ENCODE assay signal across 1 cellular context in genomic region chr7:101880536-101881443, GRCh38.
TF ChIP-seq lines count a peak whose summit lies in the region.

No MANE protein-coding gene starts in this region.

TF ChIP-seq in K562, 482 proteins besides CTCF, POLR2A, EP300 and RAD21 (continued from another document and continues in another):
- no peak for TF ChIP-seq TRIM25 (IDR thresholded peaks at IDR 0.05; ENCODE audit: borderline replicate concordance)
- no peak for TF ChIP-seq CREM (IDR thresholded peaks at IDR 0.05; ENCODE audit: low read depth)
- no peak for TF ChIP-seq MLX (CRISPR knock-in tag; conservative IDR thresholded peaks at IDR 0.05)
- TF ChIP-seq KAT2B (IDR thresholded peaks at IDR 0.05; ENCODE audit: low read depth, low read length), result no peak
- TF ChIP-seq MEIS2 (IDR thresholded peaks at IDR 0.05; ENCODE audit: partially characterized antibody), result peak; percentile 78
- no peak for TF ChIP-seq ZHX1 (conservative IDR thresholded peaks at IDR 0.05; ENCODE audit: low read length)
- TF ChIP-seq ZNF316 (IDR thresholded peaks at IDR 0.05), result peak; percentile 63
- peak; percentile 45; the same call in 1 of the 2 replicates for TF ChIP-seq C11orf30 (IDR thresholded peaks at IDR 0.05; ENCODE audit: low read depth)
- TF ChIP-seq SRSF1 (IDR thresholded peaks at IDR 0.05; ENCODE audit: low read depth, low read length), result no peak
- TF ChIP-seq ZNF76 (CRISPR knock-in tag; IDR thresholded peaks at IDR 0.05; ENCODE audit: borderline replicate concordance), result no peak
- TF ChIP-seq GTF2E2 (tag; IDR thresholded peaks at IDR 0.05), result no peak
- TF ChIP-seq SMAD3 (CRISPR knock-in tag; conservative IDR thresholded peaks at IDR 0.05), result no peak
- TF ChIP-seq ELF4 (CRISPR knock-in tag; IDR thresholded peaks at IDR 0.05), result no peak
- no peak for TF ChIP-seq CC2D1A (IDR thresholded peaks at IDR 0.05)
- no peak for TF ChIP-seq ZNF134 (CRISPR knock-in tag; conservative IDR thresholded peaks at IDR 0.05)
- TF ChIP-seq TEAD2 (tag; IDR thresholded peaks at IDR 0.05), result no peak
- no peak for TF ChIP-seq BRD4 (IDR thresholded peaks at IDR 0.05)
- no peak for TF ChIP-seq BCLAF1 (IDR thresholded peaks at IDR 0.05; ENCODE audit: borderline replicate concordance in 1 of 2, control insufficient read depth in 1 of 2, low read depth in 2 of 2, low read length in 1 of 2)
- TF ChIP-seq PHF20 (IDR thresholded peaks at IDR 0.05; ENCODE audit: partially characterized antibody), result no peak
- TF ChIP-seq GABPA (tag; conservative IDR thresholded peaks at IDR 0.05; ENCODE audit: low read depth), result 0 out of 2 replicates have a peak, but pooled peaks have one; percentile 12
- no peak for TF ChIP-seq ETV1 (tag; conservative IDR thresholded peaks at IDR 0.05; ENCODE audit: low read depth)
- TF ChIP-seq ZFPM2 (CRISPR knock-in tag; IDR thresholded peaks at IDR 0.05), result no peak
- TF ChIP-seq RFX7 (CRISPR knock-in tag; IDR thresholded peaks at IDR 0.05), result no peak
- TF ChIP-seq TEAD4 (IDR thresholded peaks at IDR 0.05; ENCODE audit: low read length), result peak; percentile 10; the same call in 1 of the 2 replicates
- TF ChIP-seq TEAD4 (CRISPR knock-in tag; IDR thresholded peaks at IDR 0.05; ENCODE audit: borderline replicate concordance), result no peak
- TF ChIP-seq ASH1L (IDR thresholded peaks at IDR 0.05; ENCODE audit: borderline replicate concordance, low read depth, partially characterized antibody), result no peak
- TF ChIP-seq SMARCA4 (IDR thresholded peaks at IDR 0.05), result peak; percentile 16; the same call in 1 of the 2 replicates
- no peak for TF ChIP-seq NR2C2 (CRISPR knock-in tag; IDR thresholded peaks at IDR 0.05)
- TF ChIP-seq NR2C2 (tag; IDR thresholded peaks at IDR 0.05), result peak; percentile 23; the same call in 1 of the 2 replicates
- TF ChIP-seq RFX1 (IDR thresholded peaks at IDR 0.05), result no peak
- TF ChIP-seq IRF2 (CRISPR knock-in tag; IDR thresholded peaks at IDR 0.05), result no peak
- TF ChIP-seq PTRF (tag; IDR thresholded peaks at IDR 0.05), result no peak
- TF ChIP-seq ZNF398 (CRISPR knock-in tag; IDR thresholded peaks at IDR 0.05), result no peak
- no peak for TF ChIP-seq CHCHD3 (CRISPR knock-in tag; IDR thresholded peaks at IDR 0.05)
- TF ChIP-seq ZNF780A (CRISPR knock-in tag; IDR thresholded peaks at IDR 0.05), result no peak
- TF ChIP-seq MYC (IDR thresholded peaks at IDR 0.05; ENCODE audit: low read depth, low read length), result no peak
- TF ChIP-seq MYC (CRISPR knock-in tag; IDR thresholded peaks at IDR 0.05; ENCODE audit: borderline replicate concordance, low read depth), result no peak
- no peak for TF ChIP-seq DLX4 (CRISPR knock-in tag; IDR thresholded peaks at IDR 0.05)
- no peak for TF ChIP-seq HNRNPUL1 (IDR thresholded peaks at IDR 0.05; ENCODE audit: low read length)
- TF ChIP-seq IRF1 (CRISPR knock-in tag; IDR thresholded peaks at IDR 0.05; ENCODE audit: borderline replicate concordance), result no peak
- TF ChIP-seq NCOA2 (IDR thresholded peaks at IDR 0.05; ENCODE audit: partially characterized antibody in 2 of 2), result no peak
- no peak for TF ChIP-seq HMGXB4 (CRISPR knock-in tag; IDR thresholded peaks at IDR 0.05)
- TF ChIP-seq UBTF (IDR thresholded peaks at IDR 0.05; ENCODE audit: borderline replicate concordance in 1 of 2, low read depth in 2 of 2, low read length in 2 of 2), result no peak
- TF ChIP-seq ZNF41 (CRISPR knock-in tag; conservative IDR thresholded peaks at IDR 0.05), result no peak
- TF ChIP-seq VEZF1 (CRISPR knock-in tag; IDR thresholded peaks at IDR 0.05), result no peak
- TF ChIP-seq NFIC (IDR thresholded peaks at IDR 0.05), result peak; percentile 60
- TF ChIP-seq ELF2 (CRISPR knock-in tag; IDR thresholded peaks at IDR 0.05), result no peak
- TF ChIP-seq TAL1 (IDR thresholded peaks at IDR 0.05), result no peak
